ENCODE assay signal across 11 cellular contexts in the genomic region with DNA sequence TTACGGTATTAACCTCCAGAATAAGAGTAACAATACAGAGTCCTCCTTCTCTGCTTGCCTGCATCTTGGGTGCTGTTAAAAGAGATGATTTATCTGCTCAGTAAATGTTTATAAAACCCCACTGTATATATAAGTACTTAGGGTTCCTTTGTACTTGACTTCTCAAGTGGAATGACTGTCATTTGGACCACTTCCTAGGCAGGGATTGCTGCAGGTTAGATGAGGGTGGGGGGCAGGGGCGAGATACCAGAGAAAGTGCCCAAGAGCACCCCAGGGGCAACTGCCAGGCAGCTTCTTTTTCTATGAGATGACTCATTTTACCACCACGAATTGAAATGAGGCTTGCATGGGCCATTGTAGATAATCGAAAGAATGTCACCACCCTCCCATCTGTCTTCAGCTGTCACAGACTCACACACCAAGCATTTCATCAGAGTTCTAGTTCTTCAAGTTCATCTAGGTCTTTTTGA.
DNase-seq lines count a peak whose midpoint lies in the region; ATAC-seq and TF ChIP-seq lines count a peak whose summit lies in the region.
"Had no signal": no experiment of that assay in that cellular context is flagged by ENCODE, and none has a peak within 500 bp of the region (broad histone marks: within the 10 kb centered on the region; RNA-seq: fewer than 3 reads in every experiment).

No MANE protein-coding gene starts in this region.

- no peak for TF ChIP-seq CTCF in glutamatergic neuron (IDR thresholded peaks at IDR 0.05; ENCODE audit: partially characterized antibody, unreplicated experiment)

- ATAC-seq in GM18868 (IDR thresholded peaks at IDR 0.05; ENCODE audit: unreplicated experiment) (peak; percentile 88), GM18873 (IDR thresholded peaks at IDR 0.05; ENCODE audit: low FRiP score, unreplicated experiment) (no peak)

- H3K4me1 Mint-ChIP-seq in glutamatergic neuron (ENCODE audit: low read depth, unreplicated experiment) = peaks cover 40% of the 10 kb centered on the region

- peaks cover 6% of the 10 kb centered on the region for H3K36me3 Mint-ChIP-seq in glutamatergic neuron (ENCODE audit: unreplicated experiment)

- peaks cover 6% of the 10 kb centered on the region for H3K9me3 Mint-ChIP-seq in glutamatergic neuron (ENCODE audit: unreplicated experiment)

- H3K4me3 Mint-ChIP-seq in glutamatergic neuron (ENCODE audit: unreplicated experiment) = peak overlapping the region; percentile 12

- DNase-seq in AG08395 (ENCODE audit: low spot score) (peak; percentile 90), NOMO-1 treated with dmso at 0.1 percent for 144 hours (lab: John Stamatoyannopoulos, UW; ENCODE audit: unreplicated experiment) (peak; percentile 32), glutamatergic neuron (no peak), GF-D8 (lab: John Stamatoyannopoulos, UW) (no peak)
- no peak for DNase-seq in activated naive CD4-positive, alpha-beta T cell treated with Interleukin-2 at 50 U/mL for 16 hours
- DNase-seq in NK-92 treated with Interleukin-12 subunit alpha and Interleukin-12 subunit beta, amount 100 ng/mL, for 24 hours (lab: John Stamatoyannopoulos, UW) = no peak
- DNase-seq: activated gamma-delta T cell; kidney; stimulated activated CD4-positive, alpha-beta T cell treated with anti-CD3 and anti-CD28 coated beads, Interleukin-4, amount 100 ng/mL, for 24 hours had no signal

- H3K27me3 Mint-ChIP-seq in glutamatergic neuron (ENCODE audit: unreplicated experiment) = no peaks in the 10 kb centered on the region

- H3K27ac Mint-ChIP-seq in glutamatergic neuron (ENCODE audit: unreplicated experiment) = peak overlapping the region; percentile 74

Comparison
In these comparisons a context has a peak if more than half of its experiments do, and no peak if none do; other contexts are left out.
1. DNase-seq: peak in AG08395 (single experiment) and NOMO-1 treated with dmso at 0.1 percent for 144 hours (single experiment); none in glutamatergic neuron (single experiment), activated naive CD4-positive, alpha-beta T cell treated with Interleukin-2 at 50 U/mL for 16 hours (single experiment), GF-D8 (single experiment) and NK-92 treated with Interleukin-12 subunit alpha and Interleukin-12 subunit beta, amount 100 ng/mL, for 24 hours (single experiment).